2 cellular contexts compared by ENCODE assay signal in genomic region chr22:45565171-45565570, GRCh38.
TF ChIP-seq lines count a peak whose summit lies in the region.

No MANE protein-coding gene starts in this region.

TF ChIP-seq in GM23338, 12 proteins besides CTCF, POLR2A, EP300 and RAD21:
- TF ChIP-seq ZNF114 (CRISPR knock-in tag; IDR thresholded peaks at IDR 0.05): no peak
- no peak for TF ChIP-seq ZNF462 (CRISPR knock-in tag; IDR thresholded peaks at IDR 0.05)
- TF ChIP-seq NANOG (IDR thresholded peaks at IDR 0.05; ENCODE audit: borderline replicate concordance): no peak
- no peak for TF ChIP-seq ZNF331 (CRISPR knock-in tag; IDR thresholded peaks at IDR 0.05; ENCODE audit: low read depth)
- no peak for TF ChIP-seq JUNB (IDR thresholded peaks at IDR 0.05; ENCODE audit: unreplicated experiment)
- TF ChIP-seq REST (IDR thresholded peaks at IDR 0.05; ENCODE audit: unreplicated experiment): no peak
- no peak for TF ChIP-seq STAT1 (IDR thresholded peaks at IDR 0.05; ENCODE audit: unreplicated experiment)
- TF ChIP-seq ETS1 (IDR thresholded peaks at IDR 0.05): no peak
- TF ChIP-seq CREB1 (CRISPR knock-in tag; IDR thresholded peaks at IDR 0.05; ENCODE audit: low read depth): no peak
- no peak for TF ChIP-seq EZH2phosphoT487 (IDR thresholded peaks at IDR 0.05; ENCODE audit: unreplicated experiment)
- no peak for TF ChIP-seq EZH2 (IDR thresholded peaks at IDR 0.05; ENCODE audit: low read depth, unreplicated experiment)
- TF ChIP-seq POLR2AphosphoS5 (IDR thresholded peaks at IDR 0.05; ENCODE audit: low read depth): no peak

TF ChIP-seq in H1, 55 proteins besides CTCF, POLR2A, EP300 and RAD21:
- no peak for TF ChIP-seq CBX8 (IDR thresholded peaks at IDR 0.05; ENCODE audit: borderline replicate concordance, low read depth, low read length)
- no peak for TF ChIP-seq BRCA1 (IDR thresholded peaks at IDR 0.05; ENCODE audit: low read depth, low read length)
- TF ChIP-seq ZNF274 (IDR thresholded peaks at IDR 0.05; ENCODE audit: borderline replicate concordance, extremely low read depth, low read length): no peak
- no peak for TF ChIP-seq MAFK (IDR thresholded peaks at IDR 0.05; ENCODE audit: low read depth, low read length)
- no peak for TF ChIP-seq CEBPB (IDR thresholded peaks at IDR 0.05; ENCODE audit: low read depth, low read length)
- TF ChIP-seq HDAC2 (IDR thresholded peaks at IDR 0.05; ENCODE audit: borderline replicate concordance in 1 of 2, low read depth in 2 of 2, low read length in 2 of 2): no peak
- TF ChIP-seq USF2 (IDR thresholded peaks at IDR 0.05; ENCODE audit: low read length): no peak
- no peak for TF ChIP-seq BACH1 (IDR thresholded peaks at IDR 0.05; ENCODE audit: low read length)
- TF ChIP-seq TAF1 (IDR thresholded peaks at IDR 0.05; ENCODE audit: low read depth, low read length): no peak
- no peak for TF ChIP-seq NANOG (IDR thresholded peaks at IDR 0.05; ENCODE audit: insufficient read depth, low read depth, low read length, poor library complexity, severe bottlenecking)
- no peak for TF ChIP-seq SRF (IDR thresholded peaks at IDR 0.05; ENCODE audit: low read depth, low read length)
- no peak for TF ChIP-seq BCL11A (IDR thresholded peaks at IDR 0.05; ENCODE audit: low read depth in 2 of 2, low read length in 2 of 2)
- no peak for TF ChIP-seq GTF2F1 (IDR thresholded peaks at IDR 0.05; ENCODE audit: borderline replicate concordance, low read depth, low read length)
- TF ChIP-seq SIN3A (conservative IDR thresholded peaks at IDR 0.05 in 1 of 2, IDR thresholded peaks at IDR 0.05 in 1 of 2; ENCODE audit: low read depth in 1 of 2, low read length in 2 of 2): no peak
- TF ChIP-seq RXRA (IDR thresholded peaks at IDR 0.05; ENCODE audit: insufficient read depth, low read depth, low read length): no peak
- TF ChIP-seq SP1 (IDR thresholded peaks at IDR 0.05; ENCODE audit: low read depth, low read length): no peak
- no peak for TF ChIP-seq ATF3 (IDR thresholded peaks at IDR 0.05; ENCODE audit: insufficient read depth, low read depth, low read length)
